In the genomic region with DNA sequence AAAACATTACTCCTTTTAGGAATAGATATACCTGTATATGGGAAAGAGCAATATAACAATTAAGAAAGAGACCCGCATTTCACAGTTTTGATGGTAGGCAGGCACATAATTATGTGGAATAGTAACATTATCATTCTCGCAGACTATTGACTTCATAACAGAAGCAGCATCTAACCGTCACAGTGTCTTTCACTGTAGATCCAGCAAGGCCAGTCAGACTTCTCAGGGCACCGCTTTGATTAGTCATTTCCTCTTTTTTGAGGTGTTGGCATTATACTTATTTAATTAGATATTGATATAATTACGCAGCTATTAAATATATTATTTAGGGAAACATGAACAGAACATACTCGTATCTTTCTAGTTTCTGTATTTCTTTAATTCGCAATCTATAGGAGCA, we compare ENCODE assay signal across 9 cellular contexts.
"Had no signal": no experiment of that assay in that cellular context is flagged by ENCODE, and none has a peak within 500 bp of the region (broad histone marks: within the 10 kb centered on the region; RNA-seq: fewer than 3 reads in every experiment).

No MANE protein-coding gene starts in this region.

- H3K36me3 ChIP-seq: HAP-1 had no signal

- H2AFZ ChIP-seq: GM23248, GM23338 had no signal

- H3K4me2 ChIP-seq: GM23338 had no signal

- H3K27ac ChIP-seq: GM23248 had no signal

- ATAC-seq: GM23338, HCT116 had no signal

- H3K4me3 ChIP-seq: GM23248, GM23338, HAP-1 had no signal

- DNase-seq: GM23248, GOT3, H7, H9, HCEC 1CT, HFFc6 had no signal

- H3K4me1 ChIP-seq: HAP-1 had no signal

- H3K9me3 ChIP-seq: HAP-1 had no signal

- H3K9ac ChIP-seq: GM23248 had no signal
